Comparison of ENCODE assay signal across 15 cellular contexts in genomic region chr9:136368190-136368589, GRCh38. TPM values are rescaled to one million over a fixed set of nuclear protein-coding genes. Genes with fewer than 3 reads are reported as not detected.
DNase-seq lines count a peak whose midpoint lies in the region; FAIRE-seq and TF ChIP-seq lines count a peak whose summit lies in the region.
"Had no signal": no experiment of that assay in that cellular context is flagged by ENCODE, and none has a peak within 500 bp of the region (broad histone marks: within the 10 kb centered on the region; RNA-seq: fewer than 3 reads in every experiment).

No MANE protein-coding gene starts in this region.

- DNase-seq in NCI-H82 (lab: John Stamatoyannopoulos, UW) (peak; percentile 62), NCI-H82 treated with DMSO at 0.1 percent for 48 hours (lab: John Stamatoyannopoulos, UW; ENCODE audit: unreplicated experiment) (no peak), H1 (ENCODE audit: low read depth in 1 of 2, low spot score in 2 of 2) (no peak), hippocampal formation (lab: John Stamatoyannopoulos, UW) (no peak)
- DNase-seq: CD4-positive, CD25-positive, alpha-beta regulatory T cell; COR-L47; DMS 273 treated with DMSO at 0.1 percent for 48 hours; DND-41; HFFc6; KG1; NCI-H1105 treated with DMSO at 0.1 percent for 48 hours; NCI-H1694 had no signal

- no peak overlapping the region for H3K23ac ChIP-seq in H1 (ENCODE audit: insufficient read length)

- no peak overlapping the region for H2BK12ac ChIP-seq in H1 (ENCODE audit: low read depth, low read length)

- no peak overlapping the region for H3K4me2 ChIP-seq in H1 (ENCODE audit: insufficient read depth in 1 of 2, low read depth in 2 of 2, low read length in 2 of 2)

- peaks cover 0 to 3% (median 0%) of the 10 kb centered on the region in 4 experiments; a peak in 1 of 7 replicates for H3K4me1 ChIP-seq in H1 (replicated peaks in 1 of 4; ENCODE audit: control insufficient read depth in 3 of 4, insufficient read depth in 4 of 4, low read length in 3 of 4)

- no peak overlapping the region for H3K9ac ChIP-seq in H1 (replicated peaks in 1 of 4; ENCODE audit: extremely low read depth in 1 of 4, low read depth in 3 of 4, low read length in 3 of 4)

- TF ChIP-seq CTCF in H1 (IDR thresholded peaks at IDR 0.05; ENCODE audit: control extremely low read depth in 1 of 3, insufficient read depth in 1 of 3, low read depth in 1 of 3, low read length in 3 of 3): no peak

- 0 out of 2 replicates have a peak overlapping the region, but pooled peaks have one; percentile 24 for H2BK5ac ChIP-seq in H1 (ENCODE audit: low read depth, low read length)

- H4K91ac ChIP-seq in H1 (replicated peaks; ENCODE audit: insufficient read length, low read length): no peak overlapping the region

- H3K56ac ChIP-seq in H1 (replicated peaks; ENCODE audit: insufficient read length, low read depth, low read length): no peak overlapping the region

- CTCF ChIA-PET in H1 (lab: Charles Lee; ENCODE audit: partially characterized antibody): interaction anchor here (0.7 to 5.2 kb wide), 7 partner anchors 12 to 194 kb away, joined by 3 to 27 read pairs (median 4); no protein-coding TSS in a partner anchor

- H4K5ac ChIP-seq in H1 (ENCODE audit: insufficient read length, low read depth, low read length): no peak overlapping the region

- H3K79me2 ChIP-seq in H1 (ENCODE audit: control insufficient read depth in 1 of 2, insufficient read depth in 2 of 2, low read length in 2 of 2): no peaks in the 10 kb centered on the region

- no peaks in the 10 kb centered on the region for H3K79me1 ChIP-seq in H1 (ENCODE audit: low read depth, low read length)

- TF ChIP-seq EP300 in H1 (IDR thresholded peaks at IDR 0.05; ENCODE audit: borderline replicate concordance in 1 of 2, low read depth in 2 of 2, low read length in 2 of 2): no peak

- POLR2A ChIA-PET in H1 (lab: Charles Lee; ENCODE audit: partially characterized antibody): interaction anchor here (0.8 to 15.8 kb wide), 11 partner anchors 7 to 357 kb away, joined by 3 to 137 read pairs (median 5); partner anchors contain the start of genes CARD9, ENTR1, PMPCA and SNAPC4

- no peak overlapping the region for H3K4me3 ChIP-seq in H1 (ENCODE audit: extremely low read depth in 1 of 4, insufficient read depth in 2 of 4, low read depth in 3 of 4, low read length in 4 of 4)
- H3K4me3 ChIP-seq: SK-N-MC had no signal

- FAIRE-seq in H1 (lab: Jason Lieb, UNC): no peak

- H2BK120ac ChIP-seq in H1 (replicated peaks; ENCODE audit: low read depth, low read length): no peak overlapping the region

- H3K27me3 ChIP-seq in H1 (replicated peaks in 1 of 4; ENCODE audit: control insufficient read depth in 3 of 4, extremely low read depth in 1 of 4, insufficient read depth in 3 of 4, low read length in 3 of 4): peaks cover 0 to 2% (median 0%) of the 10 kb centered on the region in 4 experiments; a peak in 2 of 7 replicates

- WGBS in H1 (ENCODE audit: extremely low coverage in 1 of 2, insufficient coverage in 1 of 2, insufficient read length in 1 of 2, insufficient replicate concordance in 2 of 2, low coverage in 1 of 2, low lambda C conversion rate in 2 of 2, missing lambda C conversion rate in 1 of 2), 2 experiments: 89% methylated on average over 17 of the region's 18 CpGs; no CpG with 5 or more reads in 1 of the 2 experiments

- H2AK5ac ChIP-seq in H1 (ENCODE audit: low read depth, low read length): no peak overlapping the region

- no peak overlapping the region for H3K27ac ChIP-seq in H1 (ENCODE audit: low read depth, low read length)
- H3K27ac ChIP-seq: 22Rv1, SK-N-MC had no signal

- H2BK20ac ChIP-seq in H1 (ENCODE audit: low read length): no peak overlapping the region

- no peak for TF ChIP-seq POLR2A in H1 (IDR thresholded peaks at IDR 0.05; ENCODE audit: control extremely low read depth in 1 of 2, low read depth in 2 of 2, low read length in 2 of 2)

- no peak overlapping the region for H3K14ac ChIP-seq in H1 (ENCODE audit: insufficient read length)

- no peak overlapping the region for H3K18ac ChIP-seq in H1 (ENCODE audit: extremely low read depth, low read length)

- peaks cover 0 to 2% (median 0%) of the 10 kb centered on the region in 4 experiments; a peak in 1 of 8 replicates for H3K36me3 ChIP-seq in H1 (ENCODE audit: control insufficient read depth in 2 of 4, insufficient read depth in 4 of 4, low read length in 3 of 4)

- H2AFZ ChIP-seq in H1 (ENCODE audit: low read length): no peak overlapping the region

- peak overlapping the region; percentile 51 for H4K8ac ChIP-seq in H1 (ENCODE audit: extremely low read depth, insufficient read depth, low read length)

- TF ChIP-seq RAD21 in H1 (IDR thresholded peaks at IDR 0.05 in 1 of 2, conservative IDR thresholded peaks at IDR 0.05 in 1 of 2; ENCODE audit: low read depth in 2 of 2, low read length in 2 of 2): no peak

- H3K9me3 ChIP-seq in H1 (ENCODE audit: insufficient read depth in 2 of 2, low read depth in 1 of 2, low read length in 1 of 2): peaks cover 0 to 3% of the 10 kb centered on the region in 2 experiments; a peak in 1 of 4 replicates

- H3K4ac ChIP-seq in H1 (replicated peaks; ENCODE audit: insufficient read length, low read depth, low read length): no peak overlapping the region

- no peaks in the 10 kb centered on the region; the same call in 1 of the 2 replicates for H3K23me2 ChIP-seq in H1 (ENCODE audit: low read depth, low read length)

- H4K20me1 ChIP-seq in H1 (replicated peaks in 1 of 2; ENCODE audit: control insufficient read depth in 1 of 2, insufficient read depth in 2 of 2, low read length in 2 of 2): peaks cover 0 to 5% of the 10 kb centered on the region in 2 experiments

- H2BK15ac ChIP-seq in H1 (ENCODE audit: low read length): no peak overlapping the region

TF ChIP-seq in H1, 55 proteins besides CTCF, POLR2A, EP300 and RAD21:
- no peak for TF ChIP-seq SP4 (IDR thresholded peaks at IDR 0.05; ENCODE audit: low read length)
- TF ChIP-seq CBX8 (IDR thresholded peaks at IDR 0.05; ENCODE audit: borderline replicate concordance, low read depth, low read length): no peak
- no peak for TF ChIP-seq SP2 (IDR thresholded peaks at IDR 0.05; ENCODE audit: low read length)
- TF ChIP-seq TCF12 (IDR thresholded peaks at IDR 0.05; ENCODE audit: low read depth, low read length): no peak
- no peak for TF ChIP-seq KDM5A (IDR thresholded peaks at IDR 0.05; ENCODE audit: low read length)

RNA-seq across cellular contexts. Expression of gene DNLZ, which starts 4.6 kb away (rescaled TPM):
- 17.9 and 19.0 TPM in 2 replicates for total RNA-seq in H1 (2021; fragmentation: NEBNext Ultra II Directional; extraction: Animal tissue kit (Norgen Biotek cat#: 25700))
- polyA plus RNA-seq in H1 (2011; rRNA removed): 11.6 and 13.6 TPM in 2 replicates
- polyA plus RNA-seq in H1 (2011; cell fraction: cytosol; rRNA removed): 19.7 TPM
- 13.9 TPM for polyA plus RNA-seq in H1 (2011; cell fraction: nucleus; rRNA removed)
- polyA plus RNA-seq in H1 (2012, experiment 1 of 2): 6.2 to 15.0 TPM (median 13.2 TPM) in 4 replicates
- polyA plus RNA-seq in H1 (2012, experiment 2 of 2): 11.1 TPM
- 14.6 TPM for polyA plus RNA-seq in H1 (2013, experiment 1 of 2)
- polyA plus RNA-seq in H1 (2013, experiment 2 of 2): 15.8 TPM
- polyA minus RNA-seq in H1 (2011; rRNA and poly(A)+ RNA removed): 0.61 and 1.1 TPM in 2 replicates
- 3.7 TPM for polyA minus RNA-seq in H1 (2011; cell fraction: cytosol; rRNA and poly(A)+ RNA removed)
- polyA minus RNA-seq in H1 (2011; cell fraction: nucleus; rRNA and poly(A)+ RNA removed): 10.4 TPM

RNA-seq across cellular contexts. Expression of gene CARD9, which starts 5.3 kb away (rescaled TPM):
- total RNA-seq in H1 (2021; fragmentation: NEBNext Ultra II Directional; extraction: Animal tissue kit (Norgen Biotek cat#: 25700)): 0.88 and 1.1 TPM in 2 replicates
- polyA plus RNA-seq in H1 (2011; rRNA removed): 0.13 and 0.15 TPM in 2 replicates
- polyA plus RNA-seq in H1 (2011; cell fraction: cytosol; rRNA removed): 0.26 TPM
- 1.7 TPM for polyA plus RNA-seq in H1 (2011; cell fraction: nucleus; rRNA removed)
- 0.57 to 0.92 TPM (median 0.67 TPM) in 4 replicates for polyA plus RNA-seq in H1 (2012, experiment 1 of 2)
- polyA plus RNA-seq in H1 (2012, experiment 2 of 2): 0.22 TPM
- 0.10 TPM for polyA plus RNA-seq in H1 (2013, experiment 1 of 2)
- 0.17 TPM for polyA plus RNA-seq in H1 (2013, experiment 2 of 2)
- 0.07 TPM in 1 of 2 replicates, not detected in the other for polyA minus RNA-seq in H1 (2011; rRNA and poly(A)+ RNA removed)
- polyA minus RNA-seq in H1 (2011; cell fraction: cytosol; rRNA and poly(A)+ RNA removed): not detected
- polyA minus RNA-seq in H1 (2011; cell fraction: nucleus; rRNA and poly(A)+ RNA removed): 0.90 TPM
- total RNA-seq: RPMI7951 had no signal

RNA-seq across cellular contexts. Expression of gene SNAPC4, which starts 31.8 kb away (rescaled TPM):
- total RNA-seq in H1 (2021; fragmentation: NEBNext Ultra II Directional; extraction: Animal tissue kit (Norgen Biotek cat#: 25700)): 15.1 and 18.1 TPM in 2 replicates
- polyA plus RNA-seq in H1 (2011; rRNA removed): 6.9 and 10.0 TPM in 2 replicates
- polyA plus RNA-seq in H1 (2011; cell fraction: cytosol; rRNA removed): 8.1 TPM
- 36.1 TPM for polyA plus RNA-seq in H1 (2011; cell fraction: nucleus; rRNA removed)
- 9.7 to 16.5 TPM (median 15.3 TPM) in 4 replicates for polyA plus RNA-seq in H1 (2012, experiment 1 of 2)
- 9.6 TPM for polyA plus RNA-seq in H1 (2012, experiment 2 of 2)
- 10.1 TPM for polyA plus RNA-seq in H1 (2013, experiment 1 of 2)
- polyA plus RNA-seq in H1 (2013, experiment 2 of 2): 9.2 TPM
- 4.4 and 4.5 TPM in 2 replicates for polyA minus RNA-seq in H1 (2011; rRNA and poly(A)+ RNA removed)
- 4.9 TPM for polyA minus RNA-seq in H1 (2011; cell fraction: cytosol; rRNA and poly(A)+ RNA removed)
- 8.9 TPM for polyA minus RNA-seq in H1 (2011; cell fraction: nucleus; rRNA and poly(A)+ RNA removed)

RNA-seq across cellular contexts. Expression of gene GPSM1, which starts 40.9 kb away (rescaled TPM):
- total RNA-seq in H1 (2021; fragmentation: NEBNext Ultra II Directional; extraction: Animal tissue kit (Norgen Biotek cat#: 25700)): 15.7 and 18.0 TPM in 2 replicates
- polyA plus RNA-seq in H1 (2011; rRNA removed): 12.8 and 19.8 TPM in 2 replicates
- polyA plus RNA-seq in H1 (2011; cell fraction: cytosol; rRNA removed): 13.8 TPM
- 39.2 TPM for polyA plus RNA-seq in H1 (2011; cell fraction: nucleus; rRNA removed)
- polyA plus RNA-seq in H1 (2012, experiment 1 of 2): 9.3 to 15.2 TPM (median 14.5 TPM) in 4 replicates
- polyA plus RNA-seq in H1 (2012, experiment 2 of 2): 12.0 TPM
- 14.4 TPM for polyA plus RNA-seq in H1 (2013, experiment 1 of 2)
- polyA plus RNA-seq in H1 (2013, experiment 2 of 2): 13.9 TPM
- 3.5 and 4.2 TPM in 2 replicates for polyA minus RNA-seq in H1 (2011; rRNA and poly(A)+ RNA removed)
- polyA minus RNA-seq in H1 (2011; cell fraction: cytosol; rRNA and poly(A)+ RNA removed): 12.7 TPM
- 11.2 TPM for polyA minus RNA-seq in H1 (2011; cell fraction: nucleus; rRNA and poly(A)+ RNA removed)

RNA-seq across cellular contexts. Expression of gene ENTR1, which starts 42.2 kb away (rescaled TPM):
- 102 and 110 TPM in 2 replicates for total RNA-seq in H1 (2021; fragmentation: NEBNext Ultra II Directional; extraction: Animal tissue kit (Norgen Biotek cat#: 25700))
- polyA plus RNA-seq in H1 (2011; rRNA removed): 65.2 and 80.3 TPM in 2 replicates
- polyA plus RNA-seq in H1 (2011; cell fraction: cytosol; rRNA removed): 77.5 TPM
- 237 TPM for polyA plus RNA-seq in H1 (2011; cell fraction: nucleus; rRNA removed)
- polyA plus RNA-seq in H1 (2012, experiment 1 of 2): 82.6 to 103 TPM (median 92.1 TPM) in 4 replicates
- polyA plus RNA-seq in H1 (2012, experiment 2 of 2): 74.3 TPM
- 89.2 TPM for polyA plus RNA-seq in H1 (2013, experiment 1 of 2)
- 84.8 TPM for polyA plus RNA-seq in H1 (2013, experiment 2 of 2)
- 30.7 and 44.1 TPM in 2 replicates for polyA minus RNA-seq in H1 (2011; rRNA and poly(A)+ RNA removed)
- 46.9 TPM for polyA minus RNA-seq in H1 (2011; cell fraction: cytosol; rRNA and poly(A)+ RNA removed)
- 59.4 TPM for polyA minus RNA-seq in H1 (2011; cell fraction: nucleus; rRNA and poly(A)+ RNA removed)
